Comparison of ENCODE assay signal across 25 cellular contexts in genomic region chr2:608711-609110, GRCh38.
"Had no signal": no experiment of that assay in that cellular context is flagged by ENCODE, and none has a peak within 500 bp of the region (broad histone marks: within the 10 kb centered on the region; RNA-seq: fewer than 3 reads in every experiment).

No MANE protein-coding gene starts in this region.

- H3K9ac ChIP-seq: parathyroid adenoma had no signal

- H2AFZ ChIP-seq: parathyroid adenoma had no signal

- H3K9me3 ChIP-seq: colonic mucosa, neutrophil, prostate gland, sigmoid colon, testis, tibial nerve, upper lobe of left lung had no signal

- H3K27ac ChIP-seq: colonic mucosa, neutrophil, parathyroid adenoma, prostate gland, sigmoid colon, testis, tibial nerve, upper lobe of left lung had no signal

- ATAC-seq: left lobe of liver; natural killer cell; right cardiac atrium; stimulated activated memory B cell treated with anti-CD40 and anti-IgM and Interleukin-4, amounts not matched to agents 10 μg/mL and 1 μg/mL and 100 μg/mL, for 72 hours; stimulated activated naive CD8-positive, alpha-beta T cell treated with anti-CD3 and anti-CD28 coated beads, Interleukin-15, Interleukin-2, amounts not matched to agents 100 U/mL and 50 U/mL, for 24 hours had no signal

- H3K36me3 Mint-ChIP-seq: memory B cell; natural killer cell; stimulated activated memory B cell treated with anti-CD40 and anti-IgM and Interleukin-4, amounts not matched to agents 10 μg/mL and 1 μg/mL and 100 μg/mL, for 72 hours had no signal

- DNase-seq: colonic mucosa; dermis blood vessel endothelial cell; effector memory CD4-positive, alpha-beta T cell; erythroblast; kidney; natural killer cell; sigmoid colon; stimulated activated CD4-positive, alpha-beta T cell treated with anti-CD3 and anti-CD28 coated beads, Interleukin-2, amount 100 ng/mL, for 24 hours; stimulated activated CD4-positive, alpha-beta T cell treated with anti-CD3 and anti-CD28 coated beads, Interleukin-4, amount 100 ng/mL, for 24 hours; stimulated activated naive CD8-positive, alpha-beta T cell treated with anti-CD3 and anti-CD28 coated beads, Interleukin-15, Interleukin-2, amounts not matched to agents 100 U/mL and 50 U/mL, for 24 hours; substantia nigra; testis had no signal

- H3K27ac Mint-ChIP-seq: memory B cell; natural killer cell; stimulated activated memory B cell treated with anti-CD40 and anti-IgM and Interleukin-4, amounts not matched to agents 10 μg/mL and 1 μg/mL and 100 μg/mL, for 72 hours had no signal

- H3K36me3 ChIP-seq: colonic mucosa, neutrophil, prostate gland, sigmoid colon, tibial nerve, upper lobe of left lung had no signal

- H3K9me3 Mint-ChIP-seq: natural killer cell; stimulated activated memory B cell treated with anti-CD40 and anti-IgM and Interleukin-4, amounts not matched to agents 10 μg/mL and 1 μg/mL and 100 μg/mL, for 72 hours had no signal

- H3K27me3 Mint-ChIP-seq: memory B cell had no signal

- H3K4me1 Mint-ChIP-seq: memory B cell; natural killer cell; stimulated activated memory B cell treated with anti-CD40 and anti-IgM and Interleukin-4, amounts not matched to agents 10 μg/mL and 1 μg/mL and 100 μg/mL, for 72 hours had no signal

- H3K4me3 ChIP-seq: colonic mucosa, lung, prostate gland, sigmoid colon, testis, tibial nerve, upper lobe of left lung had no signal

- H3K4me3 Mint-ChIP-seq: memory B cell; natural killer cell; stimulated activated memory B cell treated with anti-CD40 and anti-IgM and Interleukin-4, amounts not matched to agents 10 μg/mL and 1 μg/mL and 100 μg/mL, for 72 hours had no signal

- FAIRE-seq: endometrium, frontal cortex, kidney, urothelium cell line had no signal

- H3K79me2 ChIP-seq: parathyroid adenoma had no signal

- H3K27me3 ChIP-seq: colonic mucosa, neutrophil, sigmoid colon, testis, tibial nerve, upper lobe of left lung had no signal

- H3K4me1 ChIP-seq: colonic mucosa, parathyroid adenoma, prostate gland, sigmoid colon, testis, tibial nerve, upper lobe of left lung had no signal
